ENCODE assay signal across 21 cellular contexts in genomic region chr5:2187687-2188086, GRCh38.
"Had no signal": no experiment of that assay in that cellular context is flagged by ENCODE, and none has a peak within 500 bp of the region (broad histone marks: within the 10 kb centered on the region; RNA-seq: fewer than 3 reads in every experiment).

No MANE protein-coding gene starts in this region.

- H3K4me3 Mint-ChIP-seq: activated CD4-positive, alpha-beta T cell treated with anti-CD3 and anti-CD28 coated beads, Interleukin-2, amount 10 ng/mL, durations not matched to agents 7 days and 5 days; activated CD8-positive, alpha-beta T cell treated with anti-CD3 and anti-CD28 coated beads, Interleukin-2, amount 10 ng/mL, durations not matched to agents 7 days and 5 days; activated naive CD4-positive, alpha-beta T cell treated with anti-CD3 and anti-CD28 coated beads for 36 hours; activated naive CD8-positive, alpha-beta T cell treated with anti-CD3 and anti-CD28 coated beads, Interleukin-2, amount 10 ng/mL, durations not matched to agents 7 days and 5 days; dendritic cell treated with granulocyte-macrophage colony-stimulating factor and Interleukin-4, amounts not matched to agents 40 ng/mL and 50 ng/mL, for 4 days; memory B cell; stimulated activated naive CD8-positive, alpha-beta T cell treated with anti-CD3 and anti-CD28 coated beads, Interleukin-15, Interleukin-2, amounts not matched to agents 100 ng/mL and 50 ng/mL, for 24 hours had no signal

- H3K27ac ChIP-seq: foreskin keratinocyte, tibial artery, uterus, WERI-Rb-1 had no signal

- DNase-seq: activated CD4-positive, alpha-beta T cell treated with anti-CD3 and anti-CD28 coated beads, Interleukin-2, amount 10 ng/mL, durations not matched to agents 7 days and 5 days; activated CD4-positive, CD25-positive, alpha-beta regulatory T cell treated with anti-CD3 and anti-CD28 coated beads, Interleukin-2, amount 50 U/mL, for 72 hours; activated effector memory CD4-positive, alpha-beta T cell treated with Interleukin-2 at 50 U/mL for 16 hours; activated naive CD4-positive, alpha-beta T cell treated with anti-CD3 and anti-CD28 coated beads for 36 hours; activated naive CD8-positive, alpha-beta T cell treated with anti-CD3 and anti-CD28 coated beads, Interleukin-2, amount 10 ng/mL, durations not matched to agents 7 days and 5 days; activated T-cell treated with anti-CD3 and anti-CD28 coated beads, Interleukin-2, amount 50 U/mL, for 48 hours; amniotic stem cell; effector CD8-positive, alpha-beta T cell; foreskin keratinocyte; kidney glomerular epithelial cell; occipital lobe; retina; stimulated activated CD4-positive, alpha-beta T cell treated with anti-CD3 and anti-CD28 coated beads, Interleukin-4, amount 100 ng/mL, for 24 hours; uterus; WERI-Rb-1 had no signal

- H3K27me3 ChIP-seq: foreskin keratinocyte, uterus had no signal

- H3K9me3 Mint-ChIP-seq: activated CD4-positive, alpha-beta T cell treated with anti-CD3 and anti-CD28 coated beads, Interleukin-2, amount 10 ng/mL, durations not matched to agents 7 days and 5 days; activated naive CD4-positive, alpha-beta T cell treated with anti-CD3 and anti-CD28 coated beads for 36 hours; activated naive CD8-positive, alpha-beta T cell treated with anti-CD3 and anti-CD28 coated beads, Interleukin-2, amount 10 ng/mL, durations not matched to agents 7 days and 5 days; dendritic cell treated with granulocyte-macrophage colony-stimulating factor and Interleukin-4, amounts not matched to agents 40 ng/mL and 50 ng/mL, for 4 days; memory B cell; stimulated activated naive CD8-positive, alpha-beta T cell treated with anti-CD3 and anti-CD28 coated beads, Interleukin-15, Interleukin-2, amounts not matched to agents 100 ng/mL and 50 ng/mL, for 24 hours had no signal

- H3K27ac Mint-ChIP-seq: activated CD4-positive, alpha-beta T cell treated with anti-CD3 and anti-CD28 coated beads, Interleukin-2, amount 10 ng/mL, durations not matched to agents 7 days and 5 days; activated CD8-positive, alpha-beta T cell treated with anti-CD3 and anti-CD28 coated beads, Interleukin-2, amount 10 ng/mL, durations not matched to agents 7 days and 5 days; activated naive CD4-positive, alpha-beta T cell treated with anti-CD3 and anti-CD28 coated beads for 36 hours; activated naive CD8-positive, alpha-beta T cell treated with anti-CD3 and anti-CD28 coated beads, Interleukin-2, amount 10 ng/mL, durations not matched to agents 7 days and 5 days; dendritic cell treated with granulocyte-macrophage colony-stimulating factor and Interleukin-4, amounts not matched to agents 40 ng/mL and 50 ng/mL, for 4 days; memory B cell; stimulated activated naive CD8-positive, alpha-beta T cell treated with anti-CD3 and anti-CD28 coated beads, Interleukin-15, Interleukin-2, amounts not matched to agents 100 ng/mL and 50 ng/mL, for 24 hours had no signal

- H3K4me1 Mint-ChIP-seq: activated CD4-positive, alpha-beta T cell treated with anti-CD3 and anti-CD28 coated beads, Interleukin-2, amount 10 ng/mL, durations not matched to agents 7 days and 5 days; activated naive CD8-positive, alpha-beta T cell treated with anti-CD3 and anti-CD28 coated beads, Interleukin-2, amount 10 ng/mL, durations not matched to agents 7 days and 5 days; memory B cell had no signal

- H3K4me1 ChIP-seq: foreskin keratinocyte, tibial artery, uterus had no signal

- H3K27me3 Mint-ChIP-seq: activated naive CD8-positive, alpha-beta T cell treated with anti-CD3 and anti-CD28 coated beads, Interleukin-2, amount 10 ng/mL, durations not matched to agents 7 days and 5 days; memory B cell had no signal

- H3K36me3 Mint-ChIP-seq: activated naive CD8-positive, alpha-beta T cell treated with anti-CD3 and anti-CD28 coated beads, Interleukin-2, amount 10 ng/mL, durations not matched to agents 7 days and 5 days; memory B cell had no signal

- ATAC-seq: activated CD8-positive, alpha-beta T cell treated with anti-CD3 and anti-CD28 coated beads, Interleukin-2, amount 10 ng/mL, durations not matched to agents 7 days and 5 days; foreskin keratinocyte; SK-N-SH treated with all-trans-retinoic acid at 6 μM for 48 hours had no signal

- H3K9me3 ChIP-seq: tibial artery, uterus had no signal
